In the genomic region with DNA sequence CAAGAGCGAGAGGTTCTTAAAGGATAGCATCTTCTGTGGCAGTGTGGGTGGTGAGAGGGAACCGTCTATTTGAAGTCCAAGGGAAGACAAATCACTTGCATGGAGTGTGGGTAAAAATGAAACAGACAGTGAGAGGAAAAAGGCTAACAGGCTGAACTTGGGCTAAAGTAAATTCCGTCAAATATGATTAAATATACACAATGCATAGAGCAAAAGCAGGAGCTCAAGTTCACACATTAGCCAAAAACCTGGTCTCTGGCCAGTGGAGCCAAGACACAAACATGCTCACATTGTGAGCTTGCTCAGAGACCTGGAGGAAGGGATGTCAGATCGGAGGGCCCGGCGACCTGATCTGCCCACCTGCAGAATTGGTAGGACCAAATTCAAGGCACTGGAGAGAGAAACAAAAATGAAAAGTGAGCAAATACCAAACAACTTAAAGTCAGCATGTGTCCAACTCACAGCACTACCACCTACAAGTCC, we compare ENCODE assay signal across 1 cellular context.
TF ChIP-seq lines count a peak whose summit lies in the region.

No MANE protein-coding gene starts in this region.

TF ChIP-seq in K562, 482 proteins besides CTCF, POLR2A, EP300 and RAD21 (continued from another document and continues in another):
- no peak for TF ChIP-seq SRSF3 (IDR thresholded peaks at IDR 0.05; ENCODE audit: insufficient read depth, low read length)
- TF ChIP-seq CBX1 (IDR thresholded peaks at IDR 0.05; ENCODE audit: low read depth), result no peak
- TF ChIP-seq ATF1 (CRISPR knock-in tag; IDR thresholded peaks at IDR 0.05), result no peak
- no peak for TF ChIP-seq ATF1 (tag; IDR thresholded peaks at IDR 0.05)
- TF ChIP-seq, protein P1, sequence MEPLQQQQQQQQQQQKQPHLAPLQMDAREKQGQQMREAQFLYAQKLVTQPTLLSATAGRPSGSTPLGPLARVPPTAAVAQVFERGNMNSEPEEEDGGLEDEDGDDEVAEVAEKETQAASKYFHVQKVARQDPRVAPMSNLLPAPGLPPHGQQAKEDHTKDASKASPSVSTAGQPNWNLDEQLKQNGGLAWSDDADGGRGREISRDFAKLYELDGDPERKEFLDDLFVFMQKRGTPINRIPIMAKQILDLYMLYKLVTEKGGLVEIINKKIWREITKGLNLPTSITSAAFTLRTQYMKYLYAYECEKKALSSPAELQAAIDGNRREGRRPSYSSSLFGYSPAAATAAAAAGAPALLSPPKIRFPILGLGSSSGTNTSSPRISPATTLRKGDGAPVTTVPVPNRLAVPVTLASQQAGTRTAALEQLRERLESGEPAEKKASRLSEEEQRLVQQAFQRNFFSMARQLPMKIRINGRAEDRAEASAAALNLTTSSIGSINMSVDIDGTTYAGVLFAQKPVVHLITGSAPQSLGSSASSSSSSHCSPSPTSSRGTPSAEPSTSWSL (CRISPR knock-in tag; IDR thresholded peaks at IDR 0.05; ENCODE audit: borderline replicate concordance), result no peak
- TF ChIP-seq, protein P2, sequence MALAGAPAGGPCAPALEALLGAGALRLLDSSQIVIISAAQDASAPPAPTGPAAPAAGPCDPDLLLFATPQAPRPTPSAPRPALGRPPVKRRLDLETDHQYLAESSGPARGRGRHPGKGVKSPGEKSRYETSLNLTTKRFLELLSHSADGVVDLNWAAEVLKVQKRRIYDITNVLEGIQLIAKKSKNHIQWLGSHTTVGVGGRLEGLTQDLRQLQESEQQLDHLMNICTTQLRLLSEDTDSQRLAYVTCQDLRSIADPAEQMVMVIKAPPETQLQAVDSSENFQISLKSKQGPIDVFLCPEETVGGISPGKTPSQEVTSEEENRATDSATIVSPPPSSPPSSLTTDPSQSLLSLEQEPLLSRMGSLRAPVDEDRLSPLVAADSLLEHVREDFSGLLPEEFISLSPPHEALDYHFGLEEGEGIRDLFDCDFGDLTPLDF (CRISPR knock-in tag; IDR thresholded peaks at IDR 0.05), result no peak
- no peak for TF ChIP-seq GABPA (tag; conservative IDR thresholded peaks at IDR 0.05; ENCODE audit: low read depth)
- TF ChIP-seq, protein P3, sequence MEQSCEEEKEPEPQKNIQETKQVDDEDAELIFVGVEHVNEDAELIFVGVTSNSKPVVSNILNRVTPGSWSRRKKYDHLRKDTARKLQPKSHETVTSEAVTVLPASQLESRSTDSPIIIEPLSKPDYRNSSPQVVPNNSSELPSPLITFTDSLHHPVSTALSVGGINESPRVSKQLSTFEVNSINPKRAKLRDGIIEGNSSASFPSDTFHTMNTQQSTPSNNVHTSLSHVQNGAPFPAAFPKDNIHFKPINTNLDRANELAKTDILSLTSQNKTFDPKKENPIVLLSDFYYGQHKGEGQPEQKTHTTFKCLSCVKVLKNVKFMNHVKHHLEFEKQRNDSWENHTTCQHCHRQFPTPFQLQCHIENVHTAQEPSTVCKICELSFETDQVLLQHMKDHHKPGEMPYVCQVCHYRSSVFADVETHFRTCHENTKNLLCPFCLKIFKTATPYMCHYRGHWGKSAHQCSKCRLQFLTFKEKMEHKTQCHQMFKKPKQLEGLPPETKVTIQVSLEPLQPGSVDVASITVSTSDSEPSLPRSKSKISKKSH (CRISPR knock-in tag; IDR thresholded peaks at IDR 0.05), result no peak
- peak; percentile 36; the same call in 1 of the 2 replicates for TF ChIP-seq ZBTB1 (CRISPR knock-in tag; IDR thresholded peaks at IDR 0.05; ENCODE audit: borderline replicate concordance, low read depth)
- TF ChIP-seq SMARCE1 (IDR thresholded peaks at IDR 0.05), result no peak
- peak; percentile 12; the same call in 1 of the 2 replicates for TF ChIP-seq ZNF668 (CRISPR knock-in tag; IDR thresholded peaks at IDR 0.05)
- no peak for TF ChIP-seq JUNB (CRISPR knock-in tag; conservative IDR thresholded peaks at IDR 0.05)
- no peak for TF ChIP-seq RBM22 (IDR thresholded peaks at IDR 0.05; ENCODE audit: low read depth, low read length, poor library complexity, severe bottlenecking)
- TF ChIP-seq ZNF75A (CRISPR knock-in tag; IDR thresholded peaks at IDR 0.05), result no peak
- no peak for TF ChIP-seq ZC3H11A (IDR thresholded peaks at IDR 0.05; ENCODE audit: low read depth, low read length)
- TF ChIP-seq PYGO2 (tag; IDR thresholded peaks at IDR 0.05), result no peak
- TF ChIP-seq RHOXF2B (CRISPR knock-in tag; conservative IDR thresholded peaks at IDR 0.05), result no peak
- peak; percentile 82; the same call in 1 of the 2 replicates for TF ChIP-seq KAT7 (CRISPR knock-in tag; IDR thresholded peaks at IDR 0.05; ENCODE audit: borderline replicate concordance)
- TF ChIP-seq CHD7 (IDR thresholded peaks at IDR 0.05; ENCODE audit: low read depth, low read length), result no peak
- no peak for TF ChIP-seq TGIF2 (CRISPR knock-in tag; IDR thresholded peaks at IDR 0.05)
- peak; percentile 96 for TF ChIP-seq SMARCB1 (IDR thresholded peaks at IDR 0.05; ENCODE audit: insufficient read length, low read depth)
- TF ChIP-seq MYC (IDR thresholded peaks at IDR 0.05; ENCODE audit: low read depth, low read length), result no peak
- TF ChIP-seq MYC (CRISPR knock-in tag; IDR thresholded peaks at IDR 0.05; ENCODE audit: borderline replicate concordance, low read depth), result no peak
- TF ChIP-seq ATF7 (IDR thresholded peaks at IDR 0.05), result no peak
- TF ChIP-seq ZNF217 (CRISPR knock-in tag; IDR thresholded peaks at IDR 0.05), result no peak
- TF ChIP-seq ZKSCAN3 (CRISPR knock-in tag; IDR thresholded peaks at IDR 0.05), result no peak
- no peak; the same call in 1 of the 2 replicates for TF ChIP-seq ADNP (tag; IDR thresholded peaks at IDR 0.05)
- no peak for TF ChIP-seq ZNF407 (IDR thresholded peaks at IDR 0.05; ENCODE audit: low read depth)
- TF ChIP-seq ZNF124 (CRISPR knock-in tag; IDR thresholded peaks at IDR 0.05), result no peak
- peak; percentile 78; the same call in 1 of the 2 replicates for TF ChIP-seq PREB (CRISPR knock-in tag; IDR thresholded peaks at IDR 0.05)
